12 cellular contexts compared by ENCODE assay signal in genomic region chr14:61368061-61368710, GRCh38. TPM values are rescaled to one million over a fixed set of nuclear protein-coding genes. Genes with fewer than 3 reads are reported as not detected.
A peak's percentile ranks its signal among the peaks of the same experiment; 100 is the strongest.
DNase-seq lines count a peak whose midpoint lies in the region; ATAC-seq and TF ChIP-seq lines count a peak whose summit lies in the region.
"Had no signal": no experiment of that assay in that cellular context is flagged by ENCODE, and none has a peak within 500 bp of the region (broad histone marks: within the 10 kb centered on the region; RNA-seq: fewer than 3 reads in every experiment).

No MANE protein-coding gene starts in this region.

- H3K9me3 ChIP-seq in right cardiac atrium (ENCODE audit: control insufficient read depth, low read length) (no peaks in the 10 kb centered on the region), right atrium auricular region (no peaks in the 10 kb centered on the region), upper lobe of right lung (no peaks in the 10 kb centered on the region)

- no peaks in the 10 kb centered on the region for H3K27me3 Mint-ChIP-seq in T-cell

- TF ChIP-seq CTCF in right atrium auricular region (IDR thresholded peaks at IDR 0.05) (no peak), upper lobe of right lung (IDR thresholded peaks at IDR 0.05) (no peak)

- no peak for DNase-seq in right cardiac atrium
- no peak for DNase-seq in right atrium auricular region (ENCODE audit: low spot score)
- no peak for DNase-seq in T-cell
- peak; percentile 40 for DNase-seq in foreskin melanocyte
- no peak for DNase-seq in upper lobe of right lung
- no peak for DNase-seq in RKO (ENCODE audit: low spot score)
- DNase-seq in activated CD4-positive, CD25-positive, alpha-beta regulatory T cell (lab: John Stamatoyannopoulos, UW) = no peak
- DNase-seq in NCI-H1436 treated with DMSO at 0.1 percent for 48 hours (lab: John Stamatoyannopoulos, UW) = no peak
- DNase-seq: aorta, COR-L47, NCI-H524, SHP77 had no signal

- peaks cover 10% of the 10 kb centered on the region for H3K36me3 Mint-ChIP-seq in T-cell

- WGBS in right cardiac atrium = 64% methylated on average over 5 of the region's 5 CpGs

- peaks cover 3% of the 10 kb centered on the region in 3 donors for H3K9me3 Mint-ChIP-seq in T-cell

- intact Hi-C loops in right cardiac atrium (cut with DNase I) = no loop called here
- intact Hi-C loops in upper lobe of right lung (cut with DNase I) = no loop called here

- H3K27me3 ChIP-seq in right cardiac atrium (ENCODE audit: control insufficient read depth, insufficient read depth) (no peaks in the 10 kb centered on the region), right atrium auricular region (no peaks in the 10 kb centered on the region), upper lobe of right lung (no peaks in the 10 kb centered on the region)

- peak overlapping the region in 1 of 2 donors; percentile 78 for H3K27ac Mint-ChIP-seq in T-cell

- H3K27ac ChIP-seq in right cardiac atrium (ENCODE audit: low read length) = no peak overlapping the region
- no peak overlapping the region for H3K27ac ChIP-seq in right atrium auricular region
- H3K27ac ChIP-seq in upper lobe of right lung = peak overlapping the region; percentile 45

- H3K4me3 ChIP-seq in right cardiac atrium (ENCODE audit: low read length) (no peak overlapping the region), right atrium auricular region (no peak overlapping the region), upper lobe of right lung (no peak overlapping the region)

- H3K4me1 Mint-ChIP-seq in T-cell = peaks cover 0 to 32% (median 30%) of the 10 kb centered on the region in 3 donors

- POLR2A ChIA-PET in T-cell (lab: Charles Lee) = interaction anchor here (0.6 to 1.4 kb wide), 5 partner anchors 8 to 57 kb away, joined by 3 to 6 read pairs (median 3); no protein-coding TSS in a partner anchor

- H3K4me3 Mint-ChIP-seq in T-cell = peak overlapping the region in 2 of 3 donors; percentile 9 to 56

- H3K36me3 ChIP-seq in right atrium auricular region (no peaks in the 10 kb centered on the region), upper lobe of right lung (no peaks in the 10 kb centered on the region)

- H3K4me1 ChIP-seq in right cardiac atrium (ENCODE audit: control insufficient read depth, insufficient read depth, low read length) = peaks cover 6% of the 10 kb centered on the region
- peaks cover 0 to 5% of the 10 kb centered on the region in 2 donors for H3K4me1 ChIP-seq in right atrium auricular region
- peaks cover 51% of the 10 kb centered on the region for H3K4me1 ChIP-seq in upper lobe of right lung

- CTCF ChIA-PET in T-cell (lab: Charles Lee) = interaction anchor here (0.6 to 1.7 kb wide), 6 partner anchors 10 to 99 kb away, joined by 3 to 7 read pairs (median 3); partner anchors contain the start of gene PRKCH (in 1 of the 2)

- ATAC-seq in right cardiac atrium (peak; percentile 25 to 42), T-cell (replicated peaks in 1 of 4) (no peak), upper lobe of right lung (peak; percentile 74)

RNA-seq across cellular contexts. Expression of gene PRKCH, which starts 46.8 kb away (rescaled TPM):
- total RNA-seq in right cardiac atrium (10 to 100 TPM; 25.8 to 31.3 (median 28.2) TPM), right atrium auricular region (10 to 100 TPM; 24.9 to 40.3 TPM), T-cell (100 to 1,000 TPM; 267 to 436 (median 326) TPM), upper lobe of right lung (74.4 TPM)
- 11.9 TPM for polyA plus RNA-seq in right cardiac atrium

Comparison
In these comparisons a context has a peak if more than half of its experiments do, and no peak if none do; other contexts are left out.
1. ATAC-seq: peak in right cardiac atrium (2 of 2) and upper lobe of right lung (single experiment); none in T-cell (0 of 4).